In the genomic region with DNA sequence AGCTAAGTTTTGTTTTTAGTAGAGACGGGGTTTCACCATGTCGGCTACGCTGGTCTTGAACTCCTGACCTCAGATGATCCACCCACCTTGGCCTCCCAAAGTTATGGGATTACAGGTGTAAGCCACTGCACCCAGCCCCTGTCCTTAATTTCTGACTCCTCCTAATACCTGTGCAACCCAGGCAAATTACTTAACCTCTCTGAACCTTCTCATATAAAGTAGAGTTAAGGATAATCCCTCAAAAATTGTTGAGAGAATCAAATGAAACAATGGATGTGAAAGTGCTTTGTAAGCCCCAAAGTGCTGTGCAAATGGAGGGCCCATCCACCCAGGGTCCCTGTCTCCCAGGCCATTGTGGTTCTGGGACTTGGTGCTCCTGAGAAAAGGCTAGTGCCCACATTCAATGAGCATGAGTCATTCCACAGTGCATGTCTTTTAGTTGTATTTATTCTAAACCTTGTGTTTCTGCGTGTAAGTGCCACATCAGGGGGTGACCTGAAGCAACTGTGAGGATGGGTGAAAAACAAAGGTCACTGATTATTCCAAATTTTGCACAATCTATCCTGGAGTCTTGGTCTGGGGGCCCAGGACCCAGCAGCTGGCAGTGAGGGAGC, we compare ENCODE assay signal across 8 cellular contexts.
DNase-seq lines count a peak whose midpoint lies in the region; ATAC-seq and TF ChIP-seq lines count a peak whose summit lies in the region.
"Had no signal": no experiment of that assay in that cellular context is flagged by ENCODE, and none has a peak within 500 bp of the region (broad histone marks: within the 10 kb centered on the region; RNA-seq: fewer than 3 reads in every experiment).

No MANE protein-coding gene starts in this region.

- in situ Hi-C loops in KBM-7 (cut with MboI; ENCODE audit: low pct_unique_long_range_greater_than_20kb, low sequenced_read_pairs) = no loop called here

- peak overlapping the region; percentile 15; the same call in 1 of the 2 replicates for H3K27ac ChIP-seq in RWPE1

- DNase-seq in H4 (ENCODE audit: low spot score) (peak; percentile 72), RWPE1 (ENCODE audit: low spot score) (peak; percentile 31), fibroblast of the aortic adventitia (ENCODE audit: low read depth) (peak; percentile 32), KBM-7 (no peak), NCI-H2196 (lab: John Stamatoyannopoulos, UW; ENCODE audit: unreplicated experiment) (no peak)
- no peak for DNase-seq in stimulated activated naive CD8-positive, alpha-beta T cell treated with anti-CD3 and anti-CD28 coated beads, Interleukin-15, amount 100 ng/mL, for 72 hours
- DNase-seq: activated gamma-delta T cell had no signal

- no peaks in the 10 kb centered on the region for H3K9me3 Mint-ChIP-seq in stimulated activated naive CD8-positive, alpha-beta T cell treated with anti-CD3 and anti-CD28 coated beads, Interleukin-15, amount 100 ng/mL, for 72 hours

- no peak for ATAC-seq in stimulated activated naive CD8-positive, alpha-beta T cell treated with anti-CD3 and anti-CD28 coated beads, Interleukin-15, amount 100 ng/mL, for 72 hours
- ATAC-seq in HG02763 (IDR thresholded peaks at IDR 0.05; ENCODE audit: unreplicated experiment) = no peak

- H3K4me3 ChIP-seq in fibroblast of the aortic adventitia (ENCODE audit: low read depth, low read length) = no peak overlapping the region

- H3K4me3 Mint-ChIP-seq in stimulated activated naive CD8-positive, alpha-beta T cell treated with anti-CD3 and anti-CD28 coated beads, Interleukin-15, amount 100 ng/mL, for 72 hours = no peak overlapping the region

- TF ChIP-seq CTCF in RWPE1 (conservative IDR thresholded peaks at IDR 0.05; ENCODE audit: low read depth) = no peak
- TF ChIP-seq CTCF in fibroblast of the aortic adventitia (IDR thresholded peaks at IDR 0.05; ENCODE audit: insufficient read depth, low read length) = no peak

- peak overlapping the region; percentile 44 to 56 for H3K27ac Mint-ChIP-seq in stimulated activated naive CD8-positive, alpha-beta T cell treated with anti-CD3 and anti-CD28 coated beads, Interleukin-15, amount 100 ng/mL, for 72 hours

- no peaks in the 10 kb centered on the region for H3K27me3 Mint-ChIP-seq in stimulated activated naive CD8-positive, alpha-beta T cell treated with anti-CD3 and anti-CD28 coated beads, Interleukin-15, amount 100 ng/mL, for 72 hours

- POLR2A ChIA-PET in RWPE1 (lab: Yijun Ruan, JAX; ENCODE audit: low non-redundant PET) = no interaction called here

- peaks cover 49% of the 10 kb centered on the region for H3K4me1 Mint-ChIP-seq in stimulated activated naive CD8-positive, alpha-beta T cell treated with anti-CD3 and anti-CD28 coated beads, Interleukin-15, amount 100 ng/mL, for 72 hours

- CTCF ChIA-PET in RWPE1 (lab: Yijun Ruan, JAX) = interaction anchor here (0.7 kb wide), 1 partner anchor 11 kb away, joined by 3 read pairs; no protein-coding TSS in a partner anchor

Comparison
In these comparisons a context has a peak if more than half of its experiments do, and no peak if none do; other contexts are left out.
1. DNase-seq: peak in H4 (single experiment), RWPE1 (single experiment) and fibroblast of the aortic adventitia (single experiment); none in stimulated activated naive CD8-positive, alpha-beta T cell treated with anti-CD3 and anti-CD28 coated beads, Interleukin-15, amount 100 ng/mL, for 72 hours (0 of 2), KBM-7 (single experiment) and NCI-H2196 (single experiment).